ENCODE assay signal across 9 cellular contexts in genomic region chr7:83677180-83677866, GRCh38. TPM values are rescaled to one million over a fixed set of nuclear protein-coding genes. Genes with fewer than 3 reads are reported as not detected.
DNase-seq lines count a peak whose midpoint lies in the region; ATAC-seq and TF ChIP-seq lines count a peak whose summit lies in the region.
"Had no signal": no experiment of that assay in that cellular context is flagged by ENCODE, and none has a peak within 500 bp of the region (broad histone marks: within the 10 kb centered on the region; RNA-seq: fewer than 3 reads in every experiment).

No MANE protein-coding gene starts in this region.

- no peaks in the 10 kb centered on the region for H3K27me3 Mint-ChIP-seq in mesothelial cell of epicardium (ENCODE audit: low read depth)
- H3K27me3 Mint-ChIP-seq in CD4-positive, alpha-beta memory T cell, result no peaks in the 10 kb centered on the region

- H3K4me1 Mint-ChIP-seq in mesothelial cell of epicardium, result peaks cover 11% of the 10 kb centered on the region
- no peaks in the 10 kb centered on the region for H3K4me1 Mint-ChIP-seq in CD4-positive, alpha-beta memory T cell

- H3K27me3 ChIP-seq in CD4-positive, alpha-beta memory T cell (ENCODE audit: insufficient read depth, low read length), result no peaks in the 10 kb centered on the region

- no peaks in the 10 kb centered on the region for H3K36me3 Mint-ChIP-seq in mesothelial cell of epicardium
- no peaks in the 10 kb centered on the region for H3K36me3 Mint-ChIP-seq in CD4-positive, alpha-beta memory T cell

- H3K4me1 ChIP-seq in CD4-positive, alpha-beta memory T cell (ENCODE audit: insufficient read depth, low read length), result no peaks in the 10 kb centered on the region

- H3K4me3 Mint-ChIP-seq in mesothelial cell of epicardium, result no peak overlapping the region
- H3K4me3 Mint-ChIP-seq in CD4-positive, alpha-beta memory T cell, result no peak overlapping the region

- no peak overlapping the region for H3K27ac ChIP-seq in CD4-positive, alpha-beta memory T cell (ENCODE audit: low read depth, low read length)

- no peak overlapping the region for H3K4me3 ChIP-seq in CD4-positive, alpha-beta memory T cell (ENCODE audit: low read length in 2 of 2)

- H3K36me3 ChIP-seq in CD4-positive, alpha-beta memory T cell (ENCODE audit: insufficient read depth, low read length), result no peaks in the 10 kb centered on the region

- peaks cover 6% of the 10 kb centered on the region for H3K9me3 Mint-ChIP-seq in mesothelial cell of epicardium
- peaks cover 0 to 17% (median 2%) of the 10 kb centered on the region in 8 donors for H3K9me3 Mint-ChIP-seq in CD4-positive, alpha-beta memory T cell

- DNase-seq in EL (peak; percentile 90), NCI-H146 (lab: John Stamatoyannopoulos, UW) (peak; percentile 34), brain pericyte (ENCODE audit: low read depth, low spot score) (peak; percentile 90), non-pigmented ciliary epithelial cell (ENCODE audit: low read depth) (peak; percentile 90), GDM1 (lab: John Stamatoyannopoulos, UW) (no peak), mesothelial cell of epicardium (ENCODE audit: low spot score in 2 of 2, unreplicated experiment in 2 of 2) (no peak)
- DNase-seq in CD4-positive, alpha-beta memory T cell, result no peak
- DNase-seq: NCI-H446 treated with DMSO at 0.1 percent for 48 hours had no signal

- TF ChIP-seq CTCF in mesothelial cell of epicardium (IDR thresholded peaks at IDR 0.05; ENCODE audit: unreplicated experiment), result no peak

- no peak overlapping the region for H3K27ac Mint-ChIP-seq in mesothelial cell of epicardium
- H3K27ac Mint-ChIP-seq in CD4-positive, alpha-beta memory T cell, result no peak overlapping the region

- ATAC-seq in GM18870 (IDR thresholded peaks at IDR 0.05; ENCODE audit: unreplicated experiment), result no peak

- intact Hi-C loops in CD4-positive, alpha-beta memory T cell (cut with micrococcal nuclease), result no loop called here

- CTCF ChIA-PET in CD4-positive, alpha-beta memory T cell (lab: Charles Lee; ENCODE audit: partially characterized antibody), result no interaction called here

- H3K9me3 ChIP-seq in CD4-positive, alpha-beta memory T cell (ENCODE audit: control insufficient read depth in 1 of 2, low read length in 2 of 2), result no peaks in the 10 kb centered on the region

- POLR2A ChIA-PET in CD4-positive, alpha-beta memory T cell (lab: Charles Lee; ENCODE audit: partially characterized antibody), result no interaction called here

RNA-seq across cellular contexts. Expression of gene SEMA3E, which starts 28.4 kb away (rescaled TPM):
- 0.73 to 1.3 TPM (median 0.81 TPM) in 3 replicates for total RNA-seq in mesothelial cell of epicardium
- total RNA-seq in CD4-positive, alpha-beta memory T cell, result not detected
- not detected for polyA plus RNA-seq in CD4-positive, alpha-beta memory T cell

Comparison
In these comparisons a context has a peak if more than half of its experiments do, and no peak if none do; other contexts are left out.
1. DNase-seq: peak in EL (single experiment), NCI-H146 (single experiment), brain pericyte (single experiment) and non-pigmented ciliary epithelial cell (single experiment); none in GDM1 (single experiment), mesothelial cell of epicardium (0 of 2) and CD4-positive, alpha-beta memory T cell (0 of 5).